26 cellular contexts compared by ENCODE assay signal in genomic region chr1:47693115-47693514, GRCh38.
"Had no signal": no experiment of that assay in that cellular context is flagged by ENCODE, and none has a peak within 500 bp of the region (broad histone marks: within the 10 kb centered on the region; RNA-seq: fewer than 3 reads in every experiment).

No MANE protein-coding gene starts in this region.

- H3K4me1 Mint-ChIP-seq: activated T-helper 17 cell treated with anti-CD3 and anti-CD28 coated beads, Interleukin-2, amount 50 U/mL, for 72 hours; central memory CD8-positive, alpha-beta T cell; naive B cell had no signal

- H3K4me3 Mint-ChIP-seq: activated T-cell treated with anti-CD3 and anti-CD28 coated beads, Interleukin-2, amount 50 U/mL, for 4 hours; activated T-helper 17 cell treated with anti-CD3 and anti-CD28 coated beads, Interleukin-2, amount 50 U/mL, for 72 hours; central memory CD8-positive, alpha-beta T cell; mesothelial cell of epicardium; naive B cell; nephron progenitor cell had no signal

- H3K36me3 Mint-ChIP-seq: activated naive CD4-positive, alpha-beta T cell treated with anti-CD3 and anti-CD28 coated beads, Interleukin-2, amount 50 U/mL, for 72 hours; mesothelial cell of epicardium; naive B cell had no signal

- H3K9ac ChIP-seq: parathyroid adenoma had no signal

- H3K4me1 ChIP-seq: breast epithelium, gastrocnemius medialis, left ventricle myocardium inferior, parathyroid adenoma, psoas muscle, testis, vagina had no signal

- H3K36me3 ChIP-seq: breast epithelium, gastrocnemius medialis, left ventricle myocardium inferior, transverse colon, vagina had no signal

- H3K9me3 ChIP-seq: breast epithelium, gastrocnemius medialis, left ventricle myocardium inferior, psoas muscle, testis, transverse colon, vagina had no signal

- H3K27me3 ChIP-seq: testis, transverse colon, vagina had no signal

- ATAC-seq: activated naive CD4-positive, alpha-beta T cell treated with anti-CD3 and anti-CD28 coated beads, Interleukin-2, amount 50 U/mL, for 72 hours; activated T-cell treated with anti-CD3 and anti-CD28 coated beads, Interleukin-2, amount 50 U/mL, for 4 hours; activated T-helper 17 cell treated with anti-CD3 and anti-CD28 coated beads, Interleukin-2, amount 50 U/mL, for 72 hours; gastrocnemius medialis; psoas muscle; stimulated activated naive CD8-positive, alpha-beta T cell treated with anti-CD3 and anti-CD28 coated beads, Interleukin-15, Interleukin-2, amounts not matched to agents 100 U/mL and 50 U/mL, for 24 hours had no signal

- H3K27ac ChIP-seq: breast epithelium, gastrocnemius medialis, left ventricle myocardium inferior, parathyroid adenoma, psoas muscle, testis, transverse colon, vagina, VCaP had no signal

- H3K4me3 ChIP-seq: breast epithelium, gastrocnemius medialis, left ventricle myocardium inferior, psoas muscle, testis, transverse colon, vagina had no signal

- H3K9me3 Mint-ChIP-seq: activated naive CD4-positive, alpha-beta T cell treated with anti-CD3 and anti-CD28 coated beads, Interleukin-2, amount 50 U/mL, for 72 hours; activated T-cell treated with anti-CD3 and anti-CD28 coated beads, Interleukin-2, amount 50 U/mL, for 4 hours; activated T-helper 17 cell treated with anti-CD3 and anti-CD28 coated beads, Interleukin-2, amount 50 U/mL, for 72 hours; central memory CD8-positive, alpha-beta T cell; mesothelial cell of epicardium; nephron progenitor cell had no signal

- H3K27ac Mint-ChIP-seq: activated naive CD4-positive, alpha-beta T cell treated with anti-CD3 and anti-CD28 coated beads, Interleukin-2, amount 50 U/mL, for 72 hours; activated T-helper 17 cell treated with anti-CD3 and anti-CD28 coated beads, Interleukin-2, amount 50 U/mL, for 72 hours; mesothelial cell of epicardium; naive B cell; nephron progenitor cell had no signal

- DNase-seq: activated CD4-positive, alpha-beta T cell treated with anti-CD3 and anti-CD28 coated beads for 4 hours; activated CD4-positive, alpha-beta T cell treated with anti-CD3 and anti-CD28 coated beads, Interleukin-2, amount 50 U/mL, for 4 hours; activated naive CD4-positive, alpha-beta T cell; activated T-cell treated with anti-CD3 and anti-CD28 coated beads, Interleukin-2, amount 50 U/mL, for 4 hours; effector memory CD4-positive, alpha-beta T cell; erythroblast; gastrocnemius medialis; glutamatergic neuron; left ventricle myocardium inferior; naive B cell; nephron progenitor cell; nucleus accumbens; psoas muscle; stimulated activated CD4-positive, alpha-beta T cell treated with anti-CD3 and anti-CD28 coated beads, Interleukin-2, amount 100 ng/mL, for 48 hours; stimulated activated naive CD8-positive, alpha-beta T cell treated with anti-CD3 and anti-CD28 coated beads, Interleukin-15, Interleukin-2, amounts not matched to agents 100 U/mL and 50 U/mL, for 24 hours; T-helper 9 cell; testis; transverse colon had no signal
